ENCODE assay signal across 9 cellular contexts in the genomic region with DNA sequence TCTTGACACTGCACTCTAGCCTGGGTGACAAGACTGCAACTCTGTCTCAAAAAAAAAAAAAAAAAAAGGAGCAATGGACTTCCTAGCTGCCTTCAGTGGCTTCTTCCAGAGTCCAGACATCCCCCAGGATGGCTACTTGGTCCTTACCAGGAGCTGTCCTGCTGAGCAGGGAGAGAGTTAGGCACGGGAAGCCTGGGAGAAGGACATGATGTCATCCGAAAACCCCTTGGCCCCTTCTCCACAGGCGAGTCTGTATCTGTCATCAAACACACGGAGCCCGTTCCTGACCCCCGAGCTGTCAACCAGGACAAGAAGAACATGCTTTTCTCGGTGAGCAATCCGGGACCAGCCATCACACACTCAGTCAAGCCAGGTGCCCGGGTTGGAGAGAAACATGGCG. TPM values are rescaled to one million over a fixed set of nuclear protein-coding genes. Genes with fewer than 3 reads are reported as not detected.
"Had no signal": no experiment of that assay in that cellular context is flagged by ENCODE, and none has a peak within 500 bp of the region (broad histone marks: within the 10 kb centered on the region; RNA-seq: fewer than 3 reads in every experiment).

No MANE protein-coding gene starts in this region.

- FAIRE-seq: H1, H54, HTR-8/SVneo had no signal

- H3K36me3 Mint-ChIP-seq: IgD-negative memory B cell had no signal

- H3K4me1 Mint-ChIP-seq: IgD-negative memory B cell had no signal

- H2AFZ ChIP-seq: GM23338 had no signal

- H3K4me2 ChIP-seq: GM23338 had no signal

- ATAC-seq: GM23338 had no signal

- H3K4me3 ChIP-seq: GM23338 had no signal

- DNase-seq: HCEC 1CT, HFFc6 had no signal

- H3K9me3 Mint-ChIP-seq: GM23338, H9, HFFc6, IgD-negative memory B cell had no signal

- H3K27me3 Mint-ChIP-seq: IgD-negative memory B cell had no signal

- H3K4me3 Mint-ChIP-seq: GM23338, H9, HFFc6, IgD-negative memory B cell had no signal

- H3K27ac Mint-ChIP-seq: GM23338, HFFc6, IgD-negative memory B cell had no signal

RNA-seq across cellular contexts. Expression of a gene that starts 8.7 kb away (rescaled TPM):
- polyA plus RNA-seq: IgD-negative memory B cell had no signal

RNA-seq across cellular contexts. Expression of a gene that starts 44.8 kb away (rescaled TPM):
- total RNA-seq: HFFc6, HT-29 had no signal
